ENCODE assay signal across 8 cellular contexts in the genomic region with DNA sequence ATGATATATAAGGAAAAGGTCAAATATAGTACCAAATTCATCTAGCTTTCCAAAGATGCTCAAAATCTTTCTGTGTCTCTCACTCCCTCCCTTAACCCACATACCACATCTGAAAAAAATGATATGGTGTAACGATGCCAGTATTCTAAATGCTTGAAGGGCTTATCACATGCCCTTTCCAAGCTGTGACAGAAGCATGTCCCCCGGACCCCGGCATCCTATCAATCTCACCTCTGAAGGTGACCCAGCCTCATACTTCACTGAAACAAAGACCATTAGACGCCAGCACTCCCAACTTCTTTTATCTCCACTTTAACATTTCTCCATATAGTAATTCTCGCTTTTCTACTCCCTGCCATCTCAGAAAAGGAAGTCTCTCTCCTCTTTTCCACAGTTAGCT.
DNase-seq lines count a peak whose midpoint lies in the region; ATAC-seq and TF ChIP-seq lines count a peak whose summit lies in the region.
"Not testable (repeated sequence)": the region's sequence is repeated elsewhere in the genome, so short reads cannot be mapped to it uniquely, and the experiment has no call there.

No MANE protein-coding gene starts in this region.

- peak overlapping the region; percentile 76 for H3K4me3 ChIP-seq in ACC112 (ENCODE audit: low read depth, low read length)

- H3K36me3 ChIP-seq in ACC112 (ENCODE audit: insufficient read depth, low read length) = not testable (repeated sequence)

- not testable (repeated sequence) for H3K79me2 ChIP-seq in ACC112 (ENCODE audit: control insufficient read depth, insufficient read depth, low read length, unreplicated experiment)

- peaks cover 20% of the 10 kb centered on the region for H3K27me3 ChIP-seq in ACC112 (ENCODE audit: insufficient read depth, low read length)

- intact Hi-C loops in left ventricle myocardium superior (cut with micrococcal nuclease) = not testable (repeated sequence)

- not testable (repeated sequence) for H3K4me1 ChIP-seq in ACC112 (ENCODE audit: control insufficient read depth, insufficient read depth, low read length, unreplicated experiment)

- H3K27ac Mint-ChIP-seq in HFFc6; activated naive CD8-positive, alpha-beta T cell; endothelial cell (ENCODE audit: unreplicated experiment); nephron progenitor cell; type B pancreatic cell: not testable (repeated sequence)

- H3K36me3 Mint-ChIP-seq in HFFc6 (ENCODE audit: low read depth); activated naive CD8-positive, alpha-beta T cell; endothelial cell (ENCODE audit: low read depth, unreplicated experiment); nephron progenitor cell (ENCODE audit: low read depth); type B pancreatic cell: not testable (repeated sequence)

- H3K4me1 Mint-ChIP-seq in HFFc6 (ENCODE audit: low read depth); activated naive CD8-positive, alpha-beta T cell (ENCODE audit: low read depth): not testable (repeated sequence)
- H3K4me1 Mint-ChIP-seq in endothelial cell (ENCODE audit: unreplicated experiment) (peaks cover 12% of the 10 kb centered on the region), nephron progenitor cell (peaks cover 16% of the 10 kb centered on the region), type B pancreatic cell (ENCODE audit: unreplicated experiment) (peaks cover 10% of the 10 kb centered on the region)

- peaks cover 16% of the 10 kb centered on the region for H3K27me3 Mint-ChIP-seq in HFFc6 (ENCODE audit: insufficient read depth)
- H3K27me3 Mint-ChIP-seq in activated naive CD8-positive, alpha-beta T cell = peaks cover 15% of the 10 kb centered on the region
- not testable (repeated sequence) for H3K27me3 Mint-ChIP-seq in endothelial cell (ENCODE audit: unreplicated experiment)
- peaks cover 48% of the 10 kb centered on the region for H3K27me3 Mint-ChIP-seq in nephron progenitor cell (ENCODE audit: low read depth, poor library complexity)
- peaks cover 50% of the 10 kb centered on the region for H3K27me3 Mint-ChIP-seq in type B pancreatic cell

- ATAC-seq in left ventricle myocardium superior = not testable (repeated sequence)

- H3K4me3 Mint-ChIP-seq in HFFc6 (peak overlapping the region; percentile 55; the same call in 1 of the 2 replicates), endothelial cell (ENCODE audit: unreplicated experiment) (peak overlapping the region; percentile 85), nephron progenitor cell (peak overlapping the region; percentile 78), type B pancreatic cell (peak overlapping the region; percentile 92)
- H3K4me3 Mint-ChIP-seq in activated naive CD8-positive, alpha-beta T cell = peak overlapping the region; percentile 8

- not testable (repeated sequence) for DNase-seq in HFFc6; endothelial cell (ENCODE audit: low spot score); nephron progenitor cell; type B pancreatic cell (ENCODE audit: extremely low spot score, unreplicated experiment)
- DNase-seq in NCI-H82 (lab: John Stamatoyannopoulos, UW) (peak; percentile 10), left ventricle myocardium superior (peak; percentile 52)

- H3K9me3 Mint-ChIP-seq in HFFc6; activated naive CD8-positive, alpha-beta T cell (ENCODE audit: low read depth); endothelial cell (ENCODE audit: unreplicated experiment); nephron progenitor cell; type B pancreatic cell: not testable (repeated sequence)

- not testable (repeated sequence) for H2AFZ ChIP-seq in ACC112 (ENCODE audit: low read length, unreplicated experiment)

- H3K27ac ChIP-seq in ACC112 (ENCODE audit: low read depth, low read length) = not testable (repeated sequence)

- not testable (repeated sequence) for TF ChIP-seq CTCF in HFFc6 (IDR thresholded peaks at IDR 0.05); endothelial cell (IDR thresholded peaks at IDR 0.05; ENCODE audit: unreplicated experiment); nephron progenitor cell (IDR thresholded peaks at IDR 0.05); type B pancreatic cell (conservative IDR thresholded peaks at IDR 0.05)

Comparison
In these comparisons a context has a peak if more than half of its experiments do, and no peak if none do; other contexts are left out.
1. H3K4me3 Mint-ChIP-seq: peak in every context shown above with its lines; median percentile 92 in type B pancreatic cell; 85 in endothelial cell; 78 in nephron progenitor cell; 55 in HFFc6; 8 in activated naive CD8-positive, alpha-beta T cell.